ENCODE assay signal across 25 cellular contexts in the genomic region with DNA sequence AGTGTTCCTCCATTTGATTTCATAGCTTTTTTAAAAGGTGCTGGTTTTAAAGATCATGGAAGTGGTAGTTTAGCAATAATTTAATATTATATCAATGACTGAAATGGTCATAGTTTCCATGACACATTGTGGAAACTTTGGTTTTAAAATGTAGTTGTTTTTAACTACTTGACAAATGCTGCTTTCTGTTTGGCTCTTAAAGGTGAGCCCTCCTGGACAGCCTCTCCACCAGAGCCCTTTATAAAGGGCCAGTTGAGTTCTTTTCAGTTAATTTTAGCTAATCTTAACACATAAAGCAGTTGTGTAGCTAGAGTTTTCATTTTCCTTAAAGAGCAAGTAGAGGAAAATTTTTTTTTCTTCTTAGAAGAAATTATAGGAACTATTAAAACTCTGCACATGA. TPM values are rescaled to one million over a fixed set of nuclear protein-coding genes. Genes with fewer than 3 reads are reported as not detected.
"Had no signal": no experiment of that assay in that cellular context is flagged by ENCODE, and none has a peak within 500 bp of the region (broad histone marks: within the 10 kb centered on the region; RNA-seq: fewer than 3 reads in every experiment).

No MANE protein-coding gene starts in this region.

- ATAC-seq: effector memory CD8-positive, alpha-beta T cell; gastroesophageal sphincter; left cardiac atrium; left ventricle myocardium superior; right lobe of liver; WTC11 had no signal

- H3K4me1 ChIP-seq: gastroesophageal sphincter, right lobe of liver, testis, transverse colon had no signal

- H3K27ac ChIP-seq: gastroesophageal sphincter, ovary, right lobe of liver, testis, transverse colon had no signal

- H3K4me1 Mint-ChIP-seq: mesothelial cell of epicardium, naive B cell, WTC11 had no signal

- H3K27me3 Mint-ChIP-seq: effector memory CD8-positive, alpha-beta T cell; naive B cell; progenitor cell of endocrine pancreas had no signal

- H3K27me3 ChIP-seq: gastroesophageal sphincter, ovary, right lobe of liver, testis, transverse colon had no signal

- H3K4me3 ChIP-seq: gastroesophageal sphincter, ovary, right lobe of liver, testis, transverse colon had no signal

- H3K36me3 ChIP-seq: ovary had no signal

- H3K9me3 ChIP-seq: gastroesophageal sphincter, ovary, right lobe of liver, testis, transverse colon had no signal

- DNase-seq: activated CD4-positive, alpha-beta T cell treated with anti-CD3 and anti-CD28 coated beads for 1 hour; activated CD8-positive, alpha-beta memory T cell treated with anti-CD3 and anti-CD28 coated beads for 24 hours; activated CD8-positive, alpha-beta memory T cell treated with anti-CD3 and anti-CD28 coated beads, Interleukin-2, amount 50 U/mL, for 4 hours; activated gamma-delta T cell treated with Interleukin-2 at 50 U/mL for 16 hours; amygdala; caudate nucleus; cortex of kidney; effector memory CD8-positive, alpha-beta T cell; head of caudate nucleus; hippocampal formation; left cardiac atrium; left ventricle myocardium superior; naive B cell; ovary; right lobe of liver; stimulated activated CD4-positive, alpha-beta T cell treated with anti-CD3 and anti-CD28 coated beads, Interleukin-4, amount 100 ng/mL, for 1 hour; T-helper 2 cell; testis; transverse colon had no signal

- H3K4me3 Mint-ChIP-seq: effector memory CD8-positive, alpha-beta T cell; mesothelial cell of epicardium; naive B cell; WTC11 had no signal

- H3K9me3 Mint-ChIP-seq: effector memory CD8-positive, alpha-beta T cell; mesothelial cell of epicardium; naive B cell; WTC11 had no signal

- H3K27ac Mint-ChIP-seq: effector memory CD8-positive, alpha-beta T cell; naive B cell; progenitor cell of endocrine pancreas; WTC11 had no signal

RNA-seq across cellular contexts. Expression of a gene that starts 27.7 kb away (rescaled TPM):
- total RNA-seq: endothelial cell of umbilical vein, gastroesophageal sphincter, left cardiac atrium, left ventricle myocardium superior, lung microvascular endothelial cell, ovary, right lobe of liver had no signal
